8 cellular contexts compared by ENCODE assay signal in genomic region chrX:16946361-16946964, GRCh38. TPM values are rescaled to one million over a fixed set of nuclear protein-coding genes. Genes with fewer than 3 reads are reported as not detected.
DNase-seq lines count a peak whose midpoint lies in the region; ATAC-seq and TF ChIP-seq lines count a peak whose summit lies in the region.

Gene REPS2, plus strand, starts transcription at chrX:16946658. Its CDS starts 204 bp downstream, at chrX:16946862.

- peaks cover 0 to 6% (median 1%) of the 10 kb centered on the region in 4 donors for H3K4me1 ChIP-seq in upper lobe of left lung

- TF ChIP-seq POLR2A in upper lobe of left lung (IDR thresholded peaks at IDR 0.05): peak in 1 of 4 donors; percentile 26

- ATAC-seq in HG02623 (IDR thresholded peaks at IDR 0.05; ENCODE audit: unreplicated experiment): peak; percentile 96
- ATAC-seq in T-helper 17 cell: peak; percentile 97
- peak; percentile 100 for ATAC-seq in left ventricle myocardium superior
- peak; percentile 94 to 99 for ATAC-seq in upper lobe of left lung (ENCODE audit: low FRiP score in 2 of 2)

- 47% methylated on average over 2 of the region's 71 CpGs; no CpG with 5 or more reads in 1 of the 2 donors for WGBS in upper lobe of left lung, 2 donors

- H3K27ac ChIP-seq in upper lobe of left lung: peak within 1 kb of the TSS in 2 of 4 donors; percentile 67 to 75

- peak within 1 kb of the TSS; percentile 29 to 74 (median 66) for H3K4me3 ChIP-seq in upper lobe of left lung

- peak; percentile 82 for DNase-seq in GM10266 (ENCODE audit: extremely low spot score)
- DNase-seq in NCI-H1105 treated with DMSO at 0.1 percent for 48 hours (lab: John Stamatoyannopoulos, UW): peak; percentile 74
- DNase-seq in T-helper 17 cell: peak; percentile 59 to 76 (median 73)
- peak; percentile 13 for DNase-seq in amniotic stem cell (lab: John Stamatoyannopoulos, UW)
- peak; percentile 90 for DNase-seq in left ventricle myocardium superior
- DNase-seq in progenitor cell of endocrine pancreas (ENCODE audit: low spot score, unreplicated experiment): peak; percentile 89
- peak; percentile 90 to 97 for DNase-seq in upper lobe of left lung

- no peak for TF ChIP-seq EP300 in upper lobe of left lung (IDR thresholded peaks at IDR 0.05)

- peak within 1 kb of the TSS; percentile 91 for H3K4me3 Mint-ChIP-seq in T-helper 17 cell
- peak within 1 kb of the TSS; percentile 89 for H3K4me3 Mint-ChIP-seq in progenitor cell of endocrine pancreas (ENCODE audit: low read depth)

- peaks cover 3% of the 10 kb centered on the region for H3K4me1 Mint-ChIP-seq in T-helper 17 cell
- no peaks in the 10 kb centered on the region for H3K4me1 Mint-ChIP-seq in progenitor cell of endocrine pancreas (ENCODE audit: low read depth)

- H3K27me3 Mint-ChIP-seq in T-helper 17 cell (no peaks in the 10 kb centered on the region), progenitor cell of endocrine pancreas (peaks cover 27% of the 10 kb centered on the region)

- no peaks in the 10 kb centered on the region for H3K36me3 Mint-ChIP-seq in T-helper 17 cell (ENCODE audit: low read depth)
- no peaks in the 10 kb centered on the region for H3K36me3 Mint-ChIP-seq in progenitor cell of endocrine pancreas (ENCODE audit: insufficient read depth)

- H3K27me3 ChIP-seq in upper lobe of left lung: no peaks in the 10 kb centered on the region

- H3K9me3 ChIP-seq in T-helper 17 cell (ENCODE audit: control insufficient read depth, low read length, poor library complexity, severe bottlenecking) (no peaks in the 10 kb centered on the region), upper lobe of left lung (no peaks in the 10 kb centered on the region)

- H3K27ac Mint-ChIP-seq in T-helper 17 cell (no peak within 1 kb of the TSS), progenitor cell of endocrine pancreas (peak within 1 kb of the TSS; percentile 89)

- no peaks in the 10 kb centered on the region for H3K9me3 Mint-ChIP-seq in progenitor cell of endocrine pancreas (ENCODE audit: low read depth)

- intact Hi-C loops in left ventricle myocardium superior (cut with micrococcal nuclease): no loop called here

- TF ChIP-seq CTCF in GM10266 (IDR thresholded peaks at IDR 0.05; ENCODE audit: control insufficient read depth, insufficient read depth, low read depth, missing control alignments) (peak; percentile 25), progenitor cell of endocrine pancreas (IDR thresholded peaks at IDR 0.05; ENCODE audit: unreplicated experiment) (peak; percentile 12), upper lobe of left lung (IDR thresholded peaks at IDR 0.05) (peak in 2 of 6 experiments; percentile 12 to 17)

- H3K36me3 ChIP-seq in upper lobe of left lung: no peaks in the 10 kb centered on the region

RNA-seq across cellular contexts. Expression of gene REPS2, which starts in this region (rescaled TPM):
- total RNA-seq in T-helper 17 cell (1 to 10 TPM in 1 of 2 donors, under 1 TPM in 1; 0.35 to 3.3 TPM), left ventricle myocardium superior (8.0 TPM), progenitor cell of endocrine pancreas (2.6 and 4.3 TPM in 2 replicates), upper lobe of left lung (10 to 100 TPM; 17.0 to 47.0 (median 29.4) TPM)

Comparison
In these comparisons a context has a peak if more than half of its experiments do, and no peak if none do; other contexts are left out.
1. DNase-seq: peak in every context shown above with its lines; median percentile 94 in upper lobe of left lung; 90 in left ventricle myocardium superior; 89 in progenitor cell of endocrine pancreas; 82 in GM10266; 74 in NCI-H1105 treated with DMSO at 0.1 percent for 48 hours; 73 in T-helper 17 cell; 13 in amniotic stem cell.